In the genomic region with DNA sequence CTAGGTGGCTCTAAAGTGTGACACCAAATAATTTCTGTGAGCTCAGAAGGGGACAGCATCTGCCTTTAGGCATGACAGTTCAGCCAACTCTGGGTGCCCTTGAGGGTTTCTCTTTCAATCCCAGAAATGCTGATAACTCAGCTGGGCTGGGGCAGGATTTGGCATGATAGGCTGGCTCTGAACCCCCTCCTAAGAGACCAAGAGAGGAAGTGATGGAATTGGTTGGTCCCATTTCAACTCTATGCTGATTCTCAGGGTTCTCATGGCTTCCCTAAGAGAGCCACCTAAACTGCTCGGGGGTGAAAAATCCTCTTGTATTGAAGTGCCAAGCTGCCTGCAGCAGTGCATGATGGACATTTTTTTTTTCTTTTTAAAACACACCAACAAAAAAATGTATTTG, we compare ENCODE assay signal across 22 cellular contexts.
"Had no signal": no experiment of that assay in that cellular context is flagged by ENCODE, and none has a peak within 500 bp of the region (broad histone marks: within the 10 kb centered on the region; RNA-seq: fewer than 3 reads in every experiment).

No MANE protein-coding gene starts in this region.

- H3K27me3 Mint-ChIP-seq: naive thymus-derived CD4-positive, alpha-beta T cell; stimulated activated naive B cell treated with anti-CD40 and anti-IgM and Interleukin-4, amounts not matched to agents 10 μg/mL and 1 μg/mL and 100 μg/mL, for 72 hours; stimulated activated naive CD8-positive, alpha-beta T cell treated with anti-CD3 and anti-CD28 coated beads, Interleukin-15, amount 100 ng/mL, for 72 hours had no signal

- DNase-seq: effector CD8-positive, alpha-beta T cell; heart left ventricle; hippocampal formation; islet precursor cell; mammary epithelial cell; naive thymus-derived CD4-positive, alpha-beta T cell; nephron progenitor cell; psoas muscle; retina; spleen; stimulated activated CD4-positive, alpha-beta T cell treated with anti-CD3 and anti-CD28 coated beads, Interleukin-15, amount 100 ng/mL, for 24 hours; stimulated activated CD4-positive, alpha-beta T cell treated with anti-CD3 and anti-CD28 coated beads, Interleukin-1b, Interleukin-23, amount 100 ng/mL, for 48 hours; stimulated activated CD4-positive, alpha-beta T cell treated with anti-CD3 and anti-CD28 coated beads, Interleukin-4, amount 100 ng/mL, for 24 hours; stimulated activated naive B cell treated with anti-CD40 and anti-IgM and Interleukin-4, amounts not matched to agents 10 μg/mL and 1 μg/mL and 100 μg/mL, for 72 hours; stimulated activated naive CD8-positive, alpha-beta T cell treated with anti-CD3 and anti-CD28 coated beads, Interleukin-15, amount 100 ng/mL, for 72 hours; testis; upper lobe of right lung had no signal

- H3K9me3 ChIP-seq: heart left ventricle, psoas muscle, spleen, testis, tibial nerve, upper lobe of right lung, vagina had no signal

- H3K27ac Mint-ChIP-seq: nephron progenitor cell; stimulated activated naive B cell treated with anti-CD40 and anti-IgM and Interleukin-4, amounts not matched to agents 10 μg/mL and 1 μg/mL and 100 μg/mL, for 72 hours had no signal

- H3K4me1 Mint-ChIP-seq: nephron progenitor cell; stimulated activated naive B cell treated with anti-CD40 and anti-IgM and Interleukin-4, amounts not matched to agents 10 μg/mL and 1 μg/mL and 100 μg/mL, for 72 hours had no signal

- H3K27ac ChIP-seq: psoas muscle, spleen, testis, tibial nerve, upper lobe of right lung, vagina had no signal

- H3K4me1 ChIP-seq: psoas muscle, testis, upper lobe of right lung, vagina had no signal

- ATAC-seq: esophagus mucosa; heart left ventricle; left lobe of liver; naive thymus-derived CD4-positive, alpha-beta T cell; psoas muscle; sciatic nerve; stimulated activated naive B cell treated with anti-CD40 and anti-IgM and Interleukin-4, amounts not matched to agents 10 μg/mL and 1 μg/mL and 100 μg/mL, for 72 hours; stimulated activated naive CD8-positive, alpha-beta T cell treated with anti-CD3 and anti-CD28 coated beads, Interleukin-15, amount 100 ng/mL, for 72 hours; upper lobe of right lung had no signal

- H3K9me3 Mint-ChIP-seq: naive thymus-derived CD4-positive, alpha-beta T cell; nephron progenitor cell; stimulated activated naive B cell treated with anti-CD40 and anti-IgM and Interleukin-4, amounts not matched to agents 10 μg/mL and 1 μg/mL and 100 μg/mL, for 72 hours; stimulated activated naive CD8-positive, alpha-beta T cell treated with anti-CD3 and anti-CD28 coated beads, Interleukin-15, amount 100 ng/mL, for 72 hours had no signal

- H3K4me3 ChIP-seq: heart left ventricle, psoas muscle, spleen, testis, tibial nerve, upper lobe of right lung, vagina had no signal

- H3K4me3 Mint-ChIP-seq: naive thymus-derived CD4-positive, alpha-beta T cell; nephron progenitor cell; stimulated activated naive B cell treated with anti-CD40 and anti-IgM and Interleukin-4, amounts not matched to agents 10 μg/mL and 1 μg/mL and 100 μg/mL, for 72 hours; stimulated activated naive CD8-positive, alpha-beta T cell treated with anti-CD3 and anti-CD28 coated beads, Interleukin-15, amount 100 ng/mL, for 72 hours had no signal

- H3K36me3 ChIP-seq: upper lobe of right lung had no signal

- H3K27me3 ChIP-seq: heart left ventricle, spleen, testis, tibial nerve, upper lobe of right lung, vagina had no signal
